Comparison of ENCODE assay signal across 8 cellular contexts in genomic region chr6:73571218-73572181, GRCh38. TPM values are rescaled to one million over a fixed set of nuclear protein-coding genes. Genes with fewer than 3 reads are reported as not detected.
A peak's percentile ranks its signal among the peaks of the same experiment; 100 is the strongest.
DNase-seq lines count a peak whose midpoint lies in the region; ATAC-seq, FAIRE-seq and TF ChIP-seq lines count a peak whose summit lies in the region.
"Not testable (repeated sequence)": the region's sequence is repeated elsewhere in the genome, so short reads cannot be mapped to it uniquely, and the experiment has no call there.

No MANE protein-coding gene starts in this region.

- H3K4me3 ChIP-seq in A549: not testable (repeated sequence)

- not testable (repeated sequence) for TF ChIP-seq RAD21 in A549 (conservative IDR thresholded peaks at IDR 0.05 in 1 of 2, IDR thresholded peaks at IDR 0.05 in 1 of 2)

- H3K4me3 Mint-ChIP-seq in activated B cell treated with CpG ODN at 0.5 μM for 24 hours: peak overlapping the region; percentile 21
- not testable (repeated sequence) for H3K4me3 Mint-ChIP-seq in activated naive CD8-positive, alpha-beta T cell treated with anti-CD3 and anti-CD28 coated beads for 36 hours; neural crest cell
- H3K4me3 Mint-ChIP-seq in stimulated activated naive CD8-positive, alpha-beta T cell treated with anti-CD3 and anti-CD28 coated beads, Interleukin-15, Interleukin-2, amounts not matched to agents 100 ng/mL and 50 ng/mL, for 24 hours: peak overlapping the region; percentile 17

- intact Hi-C loops in activated B cell treated with CpG ODN at 0.5 μM for 24 hours (cut with micrococcal nuclease); Right ventricle myocardium superior (cut with DNase I): not testable (repeated sequence)

- H3K9me3 ChIP-seq in A549: not testable (repeated sequence)

- not testable (repeated sequence) for DNase-seq in A549 (ENCODE audit: low read depth in 1 of 2, low spot score in 1 of 2); activated B cell treated with CpG ODN at 0.5 μM for 24 hours; activated naive CD8-positive, alpha-beta T cell treated with anti-CD3 and anti-CD28 coated beads for 36 hours; neural crest cell (ENCODE audit: low read depth, low spot score)
- DNase-seq in Right ventricle myocardium superior (peak; percentile 65), left lobe of liver (ENCODE audit: low spot score) (peak; percentile 65)

- H3K4me1 Mint-ChIP-seq in activated B cell treated with CpG ODN at 0.5 μM for 24 hours; activated naive CD8-positive, alpha-beta T cell treated with anti-CD3 and anti-CD28 coated beads for 36 hours; stimulated activated naive CD8-positive, alpha-beta T cell treated with anti-CD3 and anti-CD28 coated beads, Interleukin-15, Interleukin-2, amounts not matched to agents 100 ng/mL and 50 ng/mL, for 24 hours (ENCODE audit: low read depth): not testable (repeated sequence)
- peaks cover 38% of the 10 kb centered on the region for H3K4me1 Mint-ChIP-seq in neural crest cell

- not testable (repeated sequence) for TF ChIP-seq CTCF in A549 (IDR thresholded peaks at IDR 0.05); activated B cell treated with CpG ODN at 0.5 μM for 24 hours (IDR thresholded peaks at IDR 0.05); neural crest cell (conservative IDR thresholded peaks at IDR 0.05)

- peak overlapping the region; percentile 21 to 64; a peak in 3 of 6 replicates for H3K27ac ChIP-seq in A549

- ATAC-seq in A549; activated B cell treated with CpG ODN at 0.5 μM for 24 hours (ENCODE audit: low read depth): not testable (repeated sequence)
- ATAC-seq in GM21723 (IDR thresholded peaks at IDR 0.05; ENCODE audit: unreplicated experiment): peak; percentile 62
- ATAC-seq in Right ventricle myocardium superior (ENCODE audit: poor library complexity): peak; percentile 98
- peak; percentile 58 for ATAC-seq in left lobe of liver

- not testable (repeated sequence) for H3K4me2 ChIP-seq in A549

- WGBS in A549 (ENCODE audit: missing lambda C conversion rate): 94% methylated on average over 19 of the region's 19 CpGs

- CTCF ChIA-PET in A549 (lab: Yijun Ruan, JAX): interaction anchor here (1.0 to 1.8 kb wide), 3 partner anchors 9 to 39 kb away, joined by 3 to 5 read pairs (median 5); no protein-coding TSS in a partner anchor
- CTCF ChIA-PET in activated B cell treated with CpG ODN at 0.5 μM for 24 hours (lab: Charles Lee): interaction anchor here (0.8 kb wide), 1 partner anchor 9 kb away, joined by 3 read pairs; no protein-coding TSS in a partner anchor

- H3K27ac Mint-ChIP-seq in activated B cell treated with CpG ODN at 0.5 μM for 24 hours (peak overlapping the region; percentile 21), neural crest cell (ENCODE audit: unreplicated experiment) (peak overlapping the region; percentile 94)
- H3K27ac Mint-ChIP-seq in activated naive CD8-positive, alpha-beta T cell treated with anti-CD3 and anti-CD28 coated beads for 36 hours: peak overlapping the region; percentile 45
- H3K27ac Mint-ChIP-seq in stimulated activated naive CD8-positive, alpha-beta T cell treated with anti-CD3 and anti-CD28 coated beads, Interleukin-15, Interleukin-2, amounts not matched to agents 100 ng/mL and 50 ng/mL, for 24 hours: peak overlapping the region; percentile 24

- POLR2A ChIA-PET in A549 (lab: Yijun Ruan, JAX): not testable (repeated sequence)
- POLR2A ChIA-PET in activated B cell treated with CpG ODN at 0.5 μM for 24 hours (lab: Charles Lee): interaction anchor here (1.2 to 1.9 kb wide), 5 partner anchors 9 to 51 kb away, joined by 3 to 9 read pairs (median 7); partner anchors contain the start of gene EEF1A1

- not testable (repeated sequence) for TF ChIP-seq POLR2A in A549 (IDR thresholded peaks at IDR 0.05; ENCODE audit: low read length)

- FAIRE-seq in A549 (lab: Jason Lieb, UNC): not testable (repeated sequence)

- peaks cover 16% of the 10 kb centered on the region for H3K4me1 ChIP-seq in A549

- H3K9me3 Mint-ChIP-seq in activated B cell treated with CpG ODN at 0.5 μM for 24 hours; activated naive CD8-positive, alpha-beta T cell treated with anti-CD3 and anti-CD28 coated beads for 36 hours; neural crest cell; stimulated activated naive CD8-positive, alpha-beta T cell treated with anti-CD3 and anti-CD28 coated beads, Interleukin-15, Interleukin-2, amounts not matched to agents 100 ng/mL and 50 ng/mL, for 24 hours: not testable (repeated sequence)

- not testable (repeated sequence) for TF ChIP-seq EP300 in A549 (IDR thresholded peaks at IDR 0.05)

- not testable (repeated sequence) for H3K36me3 Mint-ChIP-seq in activated B cell treated with CpG ODN at 0.5 μM for 24 hours (ENCODE audit: low read depth); activated naive CD8-positive, alpha-beta T cell treated with anti-CD3 and anti-CD28 coated beads for 36 hours; neural crest cell (ENCODE audit: low read depth); stimulated activated naive CD8-positive, alpha-beta T cell treated with anti-CD3 and anti-CD28 coated beads, Interleukin-15, Interleukin-2, amounts not matched to agents 100 ng/mL and 50 ng/mL, for 24 hours (ENCODE audit: low read depth)

- H3K27me3 Mint-ChIP-seq in activated B cell treated with CpG ODN at 0.5 μM for 24 hours; activated naive CD8-positive, alpha-beta T cell treated with anti-CD3 and anti-CD28 coated beads for 36 hours; neural crest cell (ENCODE audit: low read depth); stimulated activated naive CD8-positive, alpha-beta T cell treated with anti-CD3 and anti-CD28 coated beads, Interleukin-15, Interleukin-2, amounts not matched to agents 100 ng/mL and 50 ng/mL, for 24 hours: not testable (repeated sequence)

RNA-seq across cellular contexts. Expression of gene EEF1A1, which starts 50.7 kb away (rescaled TPM):
- polyA plus RNA-seq in A549 (2011; rRNA removed) (9,755 and 11,157 TPM in 2 replicates), A549 (2017; fragmentation: RNase III; extraction: RNeasy Plus Mini Kit Qiagen cat#74134 plus additional on column Dnase treatment) (5,475 to 5,777 TPM (median 5,660 TPM) in 3 replicates)
- polyA plus RNA-seq in A549 (2012; cell fraction: cytosol; rRNA removed): 5,099 and 5,614 TPM in 2 replicates
- polyA plus RNA-seq in A549 (2012; cell fraction: nucleus; rRNA removed): 2,093 and 3,668 TPM in 2 replicates
- polyA minus RNA-seq in A549 (2011; rRNA and poly(A)+ RNA removed): 8,330 and 9,279 TPM in 2 replicates
- total RNA-seq in activated B cell treated with CpG ODN at 0.5 μM for 24 hours (19,962 and 22,096 TPM in 2 replicates), Right ventricle myocardium superior (1,362 TPM), left lobe of liver (3,300 TPM), neural crest cell (11,869 and 11,975 TPM in 2 replicates)
- over 10,000 TPM in 1 of 2 experiments, 1,000 to 10,000 TPM in 1; 9,928 to 10,412 TPM for total RNA-seq in activated naive CD8-positive, alpha-beta T cell treated with anti-CD3 and anti-CD28 coated beads for 36 hours

Comparison
In these comparisons a context has a peak if more than half of its experiments do, and no peak if none do; other contexts are left out.
1. H3K27ac Mint-ChIP-seq: peak in every context shown above with its lines; median percentile 94 in neural crest cell; 45 in activated naive CD8-positive, alpha-beta T cell treated with anti-CD3 and anti-CD28 coated beads for 36 hours; 24 in stimulated activated naive CD8-positive, alpha-beta T cell treated with anti-CD3 and anti-CD28 coated beads, Interleukin-15, Interleukin-2, amounts not matched to agents 100 ng/mL and 50 ng/mL, for 24 hours; 21 in activated B cell treated with CpG ODN at 0.5 μM for 24 hours.